Comparison of ENCODE assay signal across 11 cellular contexts in the genomic region with DNA sequence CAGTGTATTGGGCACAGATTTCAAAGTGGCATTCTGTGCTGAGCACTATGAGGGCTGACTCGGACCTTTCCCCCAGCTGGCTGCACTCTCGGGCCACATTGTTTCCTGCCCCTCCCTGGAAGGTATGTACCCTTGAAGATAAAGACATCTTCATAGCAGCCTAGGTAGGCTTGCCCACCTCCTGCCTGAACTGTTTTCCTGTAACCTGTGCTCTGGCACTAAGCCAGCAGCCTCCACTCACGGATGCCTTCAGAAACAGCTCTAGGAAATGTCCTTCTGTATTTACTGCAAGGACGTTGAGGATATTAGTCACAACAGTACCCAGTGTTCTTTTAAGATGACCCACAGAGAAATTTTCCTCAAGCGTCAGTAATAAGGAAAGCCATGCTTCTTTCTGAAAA. TPM values are rescaled to one million over a fixed set of nuclear protein-coding genes. Genes with fewer than 3 reads are reported as not detected.
DNase-seq lines count a peak whose midpoint lies in the region; ATAC-seq and TF ChIP-seq lines count a peak whose summit lies in the region.
"Had no signal": no experiment of that assay in that cellular context is flagged by ENCODE, and none has a peak within 500 bp of the region (broad histone marks: within the 10 kb centered on the region; RNA-seq: fewer than 3 reads in every experiment).

No MANE protein-coding gene starts in this region.

- intact Hi-C loops in activated CD4-positive, alpha-beta T cell treated with anti-CD3 and anti-CD28 coated beads, Interleukin-2, amount 10 ng/mL, durations not matched to agents 24 days and 14 days (cut with micrococcal nuclease), result loop anchor here (5.0 kb wide), 1 partner anchor 87 kb away; a partner anchor contains a TSS

- no peak for TF ChIP-seq POLR2A in GM18505 (IDR thresholded peaks at IDR 0.05; ENCODE audit: borderline replicate concordance, extremely low read depth, insufficient read depth, insufficient read length)

- peaks cover 29% of the 10 kb centered on the region for H3K36me3 Mint-ChIP-seq in activated CD4-positive, alpha-beta T cell treated with anti-CD3 and anti-CD28 coated beads, Interleukin-2, amount 10 ng/mL, durations not matched to agents 24 days and 14 days (ENCODE audit: low read depth)
- peaks cover 44% of the 10 kb centered on the region for H3K36me3 Mint-ChIP-seq in activated CD8-positive, alpha-beta T cell treated with anti-CD3 and anti-CD28 coated beads, Interleukin-2, amount 10 ng/mL, durations not matched to agents 7 days and 5 days (ENCODE audit: low read depth)
- peaks cover 74% of the 10 kb centered on the region for H3K36me3 Mint-ChIP-seq in stimulated activated effector memory CD8-positive, alpha-beta T cell treated with anti-CD3 and anti-CD28 coated beads, Interleukin-12 subunit alpha, Interleukin-12 subunit beta, amount 100 ng/mL, for 72 hours

- peak overlapping the region; percentile 87 for H3K27ac Mint-ChIP-seq in activated CD4-positive, alpha-beta T cell treated with anti-CD3 and anti-CD28 coated beads, Interleukin-2, amount 10 ng/mL, durations not matched to agents 24 days and 14 days
- peak overlapping the region; percentile 88 for H3K27ac Mint-ChIP-seq in activated CD8-positive, alpha-beta T cell treated with anti-CD3 and anti-CD28 coated beads, Interleukin-2, amount 10 ng/mL, durations not matched to agents 7 days and 5 days
- H3K27ac Mint-ChIP-seq in stimulated activated effector memory CD8-positive, alpha-beta T cell treated with anti-CD3 and anti-CD28 coated beads, Interleukin-12 subunit alpha, Interleukin-12 subunit beta, amount 100 ng/mL, for 72 hours, result peak overlapping the region; percentile 90

- H3K9me3 ChIP-seq in cardiac muscle cell (ENCODE audit: low read depth) (no peaks in the 10 kb centered on the region), SJCRH30 (replicated peaks) (no peaks in the 10 kb centered on the region)
- H3K9me3 ChIP-seq: SK-N-SH had no signal

- H3K4me3 Mint-ChIP-seq in activated CD4-positive, alpha-beta T cell treated with anti-CD3 and anti-CD28 coated beads, Interleukin-2, amount 10 ng/mL, durations not matched to agents 24 days and 14 days, result no peak overlapping the region
- peak overlapping the region; percentile 13 for H3K4me3 Mint-ChIP-seq in activated CD8-positive, alpha-beta T cell treated with anti-CD3 and anti-CD28 coated beads, Interleukin-2, amount 10 ng/mL, durations not matched to agents 7 days and 5 days
- peak overlapping the region; percentile 34 for H3K4me3 Mint-ChIP-seq in stimulated activated effector memory CD8-positive, alpha-beta T cell treated with anti-CD3 and anti-CD28 coated beads, Interleukin-12 subunit alpha, Interleukin-12 subunit beta, amount 100 ng/mL, for 72 hours

- no peaks in the 10 kb centered on the region for H3K9me3 Mint-ChIP-seq in activated CD4-positive, alpha-beta T cell treated with anti-CD3 and anti-CD28 coated beads, Interleukin-2, amount 10 ng/mL, durations not matched to agents 24 days and 14 days
- no peaks in the 10 kb centered on the region for H3K9me3 Mint-ChIP-seq in activated CD8-positive, alpha-beta T cell treated with anti-CD3 and anti-CD28 coated beads, Interleukin-2, amount 10 ng/mL, durations not matched to agents 7 days and 5 days (ENCODE audit: insufficient read depth)
- H3K9me3 Mint-ChIP-seq in stimulated activated effector memory CD8-positive, alpha-beta T cell treated with anti-CD3 and anti-CD28 coated beads, Interleukin-12 subunit alpha, Interleukin-12 subunit beta, amount 100 ng/mL, for 72 hours, result no peaks in the 10 kb centered on the region

- no peak for TF ChIP-seq CTCF in cardiac muscle cell (IDR thresholded peaks at IDR 0.05; ENCODE audit: low read depth, low read length)

- ATAC-seq in activated CD8-positive, alpha-beta T cell treated with anti-CD3 and anti-CD28 coated beads, Interleukin-2, amount 10 ng/mL, durations not matched to agents 7 days and 5 days, result no peak
- ATAC-seq in stimulated activated effector memory CD8-positive, alpha-beta T cell treated with anti-CD3 and anti-CD28 coated beads, Interleukin-12 subunit alpha, Interleukin-12 subunit beta, amount 100 ng/mL, for 72 hours, result no peak
- ATAC-seq in GM18505 (IDR thresholded peaks at IDR 0.05; ENCODE audit: unreplicated experiment) (no peak), HG02763 (IDR thresholded peaks at IDR 0.05; ENCODE audit: unreplicated experiment) (no peak)

- H3K27ac ChIP-seq in cardiac muscle cell, result peak overlapping the region; percentile 92
- no peak overlapping the region for H3K27ac ChIP-seq in SJCRH30

- peaks cover 87% of the 10 kb centered on the region for H3K4me1 ChIP-seq in cardiac muscle cell (ENCODE audit: low read depth)
- H3K4me1 ChIP-seq in SJCRH30, result peaks cover 60% of the 10 kb centered on the region

- H3K27me3 ChIP-seq in cardiac muscle cell, result no peaks in the 10 kb centered on the region
- no peaks in the 10 kb centered on the region for H3K27me3 ChIP-seq in SJCRH30

- DNase-seq in activated CD4-positive, alpha-beta T cell treated with anti-CD3 and anti-CD28 coated beads, Interleukin-2, amount 10 ng/mL, durations not matched to agents 24 days and 14 days, result no peak
- DNase-seq in activated CD4-positive, alpha-beta T cell treated with anti-CD3 and anti-CD28 coated beads, Interleukin-2, amount 50 U/mL, for 48 hours, result no peak
- DNase-seq in activated CD8-positive, alpha-beta T cell treated with anti-CD3 and anti-CD28 coated beads, Interleukin-2, amount 10 ng/mL, durations not matched to agents 7 days and 5 days, result no peak
- DNase-seq in cardiac muscle cell (ENCODE audit: low read depth in 1 of 2, low spot score in 1 of 2), result peak in 1 of 2 donors; percentile 61
- no peak for DNase-seq in stimulated activated effector memory CD8-positive, alpha-beta T cell treated with anti-CD3 and anti-CD28 coated beads, Interleukin-12 subunit alpha, Interleukin-12 subunit beta, amount 100 ng/mL, for 72 hours (ENCODE audit: low spot score in 2 of 2)
- DNase-seq in SJCRH30, result no peak
- DNase-seq: activated naive CD4-positive, alpha-beta T cell; SK-N-SH; stimulated activated naive CD4-positive, alpha-beta T cell had no signal

- POLR2A ChIA-PET in activated CD8-positive, alpha-beta T cell treated with anti-CD3 and anti-CD28 coated beads, Interleukin-2, amount 10 ng/mL, durations not matched to agents 7 days and 5 days (lab: Charles Lee), result interaction anchor here (0.6 kb wide), 1 partner anchor 820 kb away, joined by 8 read pairs; no protein-coding TSS in a partner anchor

- H3K27me3 Mint-ChIP-seq in activated CD4-positive, alpha-beta T cell treated with anti-CD3 and anti-CD28 coated beads, Interleukin-2, amount 10 ng/mL, durations not matched to agents 24 days and 14 days, result no peaks in the 10 kb centered on the region
- no peaks in the 10 kb centered on the region for H3K27me3 Mint-ChIP-seq in activated CD8-positive, alpha-beta T cell treated with anti-CD3 and anti-CD28 coated beads, Interleukin-2, amount 10 ng/mL, durations not matched to agents 7 days and 5 days (ENCODE audit: low read depth)

- H3K4me3 ChIP-seq in cardiac muscle cell (no peak overlapping the region), SJCRH30 (no peak overlapping the region)

- peaks cover 24% of the 10 kb centered on the region for H3K4me1 Mint-ChIP-seq in activated CD4-positive, alpha-beta T cell treated with anti-CD3 and anti-CD28 coated beads, Interleukin-2, amount 10 ng/mL, durations not matched to agents 24 days and 14 days
- H3K4me1 Mint-ChIP-seq in activated CD8-positive, alpha-beta T cell treated with anti-CD3 and anti-CD28 coated beads, Interleukin-2, amount 10 ng/mL, durations not matched to agents 7 days and 5 days (ENCODE audit: low read depth), result peaks cover 37% of the 10 kb centered on the region
- peaks cover 28% of the 10 kb centered on the region for H3K4me1 Mint-ChIP-seq in stimulated activated effector memory CD8-positive, alpha-beta T cell treated with anti-CD3 and anti-CD28 coated beads, Interleukin-12 subunit alpha, Interleukin-12 subunit beta, amount 100 ng/mL, for 72 hours

- H3K36me3 ChIP-seq in cardiac muscle cell (peaks cover 1% of the 10 kb centered on the region), SJCRH30 (peaks cover 26% of the 10 kb centered on the region)

- CTCF ChIA-PET in activated CD8-positive, alpha-beta T cell treated with anti-CD3 and anti-CD28 coated beads, Interleukin-2, amount 10 ng/mL, durations not matched to agents 7 days and 5 days (lab: Charles Lee), result interaction anchor here (0.6 kb wide), 1 partner anchor 425 kb away, joined by 3 read pairs; no protein-coding TSS in a partner anchor

RNA-seq across cellular contexts. Expression of a gene that starts 43.7 kb away (rescaled TPM):
- total RNA-seq in activated CD4-positive, alpha-beta T cell treated with anti-CD3 and anti-CD28 coated beads, Interleukin-2, amount 10 ng/mL, durations not matched to agents 24 days and 14 days, result 43.3 and 48.8 TPM in 2 replicates
- total RNA-seq in activated CD8-positive, alpha-beta T cell treated with anti-CD3 and anti-CD28 coated beads, Interleukin-2, amount 10 ng/mL, durations not matched to agents 7 days and 5 days, result 10 to 100 TPM; 29.3 to 32.2 TPM
- total RNA-seq in cardiac muscle cell, result 19.0 and 23.0 TPM in 2 replicates
- 23.1 and 32.8 TPM in 2 replicates for polyA plus RNA-seq in cardiac muscle cell
- total RNA-seq in SJCRH30 (2014; rRNA removed; shearing (Covaris generic)), result 57.5 and 66.0 TPM in 2 replicates

RNA-seq across cellular contexts. Expression of a gene that starts 43.9 kb away (rescaled TPM):
- total RNA-seq in activated CD4-positive, alpha-beta T cell treated with anti-CD3 and anti-CD28 coated beads, Interleukin-2, amount 10 ng/mL, durations not matched to agents 24 days and 14 days, result 49.8 and 51.2 TPM in 2 replicates
- total RNA-seq in activated CD8-positive, alpha-beta T cell treated with anti-CD3 and anti-CD28 coated beads, Interleukin-2, amount 10 ng/mL, durations not matched to agents 7 days and 5 days, result 10 to 100 TPM; 32.4 to 34.3 TPM
- total RNA-seq in cardiac muscle cell, result 26.2 and 43.5 TPM in 2 replicates
- 31.0 and 44.5 TPM in 2 replicates for polyA plus RNA-seq in cardiac muscle cell
- total RNA-seq in SJCRH30 (2014; rRNA removed; shearing (Covaris generic)), result 55.7 and 56.6 TPM in 2 replicates
